ENCODE assay signal across 8 cellular contexts in the genomic region with DNA sequence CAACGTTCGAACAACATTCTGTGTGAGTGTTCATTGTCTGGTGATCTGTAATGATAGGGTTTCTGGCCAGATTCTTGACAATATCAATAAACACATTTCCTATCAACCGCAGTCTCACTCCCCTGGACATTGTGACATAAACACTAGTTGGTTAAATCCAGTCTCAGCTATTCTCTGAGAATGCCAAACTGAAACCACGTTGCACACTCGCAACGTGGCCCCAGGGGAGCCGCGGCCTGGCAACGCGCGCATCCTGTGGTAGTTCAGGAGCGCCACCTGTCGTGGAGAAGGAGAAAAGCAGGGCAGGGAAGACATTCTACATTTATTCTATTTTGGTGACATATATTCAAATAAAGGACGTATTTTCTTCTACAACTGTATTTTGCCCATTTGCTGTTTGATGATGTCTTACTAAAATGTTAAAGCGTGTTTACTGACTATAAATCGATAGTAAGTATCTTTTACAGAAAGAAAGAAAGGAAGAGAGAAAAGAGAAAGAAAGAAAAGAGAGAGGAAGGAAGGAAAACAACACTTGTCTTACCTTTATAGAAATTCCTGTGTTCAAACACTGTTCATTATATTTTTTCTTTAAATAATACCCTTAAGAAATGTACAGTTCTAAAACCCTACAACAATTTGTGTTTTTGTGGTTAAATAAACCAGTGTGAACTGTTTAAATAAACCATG.
DNase-seq lines count a peak whose midpoint lies in the region; ATAC-seq and TF ChIP-seq lines count a peak whose summit lies in the region.

No MANE protein-coding gene starts in this region.

- peak overlapping the region; percentile 57 for H3K4me3 Mint-ChIP-seq in activated T-helper 17 cell treated with anti-CD3 and anti-CD28 coated beads, Interleukin-2, amount 50 U/mL, for 72 hours

- no peak overlapping the region for H3K27ac Mint-ChIP-seq in activated T-helper 17 cell treated with anti-CD3 and anti-CD28 coated beads, Interleukin-2, amount 50 U/mL, for 72 hours

- ATAC-seq in HG02623 (IDR thresholded peaks at IDR 0.05; ENCODE audit: unreplicated experiment) (peak; percentile 63), heart right ventricle (peak in 6 of 8 donors; percentile 34 to 75 (median 57))
- ATAC-seq in activated T-helper 17 cell treated with anti-CD3 and anti-CD28 coated beads, Interleukin-2, amount 50 U/mL, for 72 hours (replicated peaks) = no peak

- no peaks in the 10 kb centered on the region for H3K9me3 ChIP-seq in heart right ventricle
- no peaks in the 10 kb centered on the region for H3K9me3 ChIP-seq in prostate gland

- H3K27me3 ChIP-seq in heart right ventricle (peaks cover 0 to 17% (median 7%) of the 10 kb centered on the region in 7 donors), prostate gland (replicated peaks; ENCODE audit: insufficient read depth) (no peaks in the 10 kb centered on the region)

- H3K4me3 ChIP-seq in heart right ventricle = peak overlapping the region in 5 of 10 donors; percentile 10 to 25 (median 24)
- H3K4me3 ChIP-seq in prostate gland = no peak overlapping the region

- DNase-seq in SHP77 (lab: John Stamatoyannopoulos, UW) (peak; percentile 39 to 49), SHP77 treated with DMSO at 0.1 percent for 48 hours (lab: John Stamatoyannopoulos, UW) (no peak), NCI-H2107 treated with DMSO at 0.1 percent for 48 hours (lab: John Stamatoyannopoulos, UW; ENCODE audit: unreplicated experiment) (peak; percentile 65), heart right ventricle (peak; percentile 44 to 69), prostate gland (ENCODE audit: low spot score) (peak; percentile 41), NCI-H446 (lab: John Stamatoyannopoulos, UW) (no peak)

- H3K4me1 Mint-ChIP-seq in activated T-helper 17 cell treated with anti-CD3 and anti-CD28 coated beads, Interleukin-2, amount 50 U/mL, for 72 hours = peaks cover 6% of the 10 kb centered on the region

- peak; percentile 51 to 84 (median 74) for TF ChIP-seq CTCF in heart right ventricle (IDR thresholded peaks at IDR 0.05)
- TF ChIP-seq CTCF in prostate gland (IDR thresholded peaks at IDR 0.05) = peak; percentile 54 to 86 (median 72)

- no peaks in the 10 kb centered on the region for H3K36me3 Mint-ChIP-seq in activated T-helper 17 cell treated with anti-CD3 and anti-CD28 coated beads, Interleukin-2, amount 50 U/mL, for 72 hours (ENCODE audit: low read depth)

- no peaks in the 10 kb centered on the region for H3K27me3 Mint-ChIP-seq in activated T-helper 17 cell treated with anti-CD3 and anti-CD28 coated beads, Interleukin-2, amount 50 U/mL, for 72 hours

- H3K4me1 ChIP-seq in heart right ventricle (peaks cover 0 to 11% (median 0%) of the 10 kb centered on the region in 9 donors), prostate gland (replicated peaks) (no peaks in the 10 kb centered on the region)

- WGBS in heart right ventricle, 2 donors = 7% methylated on average over 16 of the region's 16 CpGs
- 6% methylated on average over 16 of the region's 16 CpGs for WGBS in prostate gland

- no peak for TF ChIP-seq POLR2A in prostate gland (IDR thresholded peaks at IDR 0.05)

- intact Hi-C loops in heart right ventricle (cut with DNase I) (loop anchor here in 2 of 10 donors (10.0 kb wide), 2 partner anchors 592 to 1598 kb away; no protein-coding TSS in a partner anchor), prostate gland (cut with DNase I) (no loop called here)

- no peak overlapping the region for H3K27ac ChIP-seq in heart right ventricle
- no peak overlapping the region for H3K27ac ChIP-seq in prostate gland

- peaks cover 8% of the 10 kb centered on the region for H3K9me3 Mint-ChIP-seq in activated T-helper 17 cell treated with anti-CD3 and anti-CD28 coated beads, Interleukin-2, amount 50 U/mL, for 72 hours

- H3K36me3 ChIP-seq in heart right ventricle (no peaks in the 10 kb centered on the region), prostate gland (no peaks in the 10 kb centered on the region)

Comparison
In these comparisons a context has a peak if more than half of its experiments do, and no peak if none do; other contexts are left out.
1. DNase-seq: peak in SHP77 (2 of 2), NCI-H2107 treated with DMSO at 0.1 percent for 48 hours (single experiment), heart right ventricle (2 of 2) and prostate gland (single experiment); none in SHP77 treated with DMSO at 0.1 percent for 48 hours (single experiment) and NCI-H446 (0 of 2).